In genomic region chr2:85595378-85596232, GRCh38 we compare ENCODE assay signal across 8 cellular contexts. TPM values are rescaled to one million over a fixed set of nuclear protein-coding genes. Genes with fewer than 3 reads are reported as not detected.
DNase-seq lines count a peak whose midpoint lies in the region; ATAC-seq and TF ChIP-seq lines count a peak whose summit lies in the region.

A gene with protein sequence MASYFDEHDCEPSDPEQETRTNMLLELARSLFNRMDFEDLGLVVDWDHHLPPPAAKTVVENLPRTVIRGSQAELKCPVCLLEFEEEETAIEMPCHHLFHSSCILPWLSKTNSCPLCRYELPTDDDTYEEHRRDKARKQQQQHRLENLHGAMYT (plus strand): TSS chr2:85595745. CDS start chr2:85595764, 19 bp downstream.

- no peak for TF ChIP-seq CTCF in left ventricle myocardium inferior (IDR thresholded peaks at IDR 0.05; ENCODE audit: borderline replicate concordance)
- no peak for TF ChIP-seq CTCF in progenitor cell of endocrine pancreas (IDR thresholded peaks at IDR 0.05; ENCODE audit: unreplicated experiment)

- peaks cover 33% of the 10 kb centered on the region for H3K4me1 Mint-ChIP-seq in T-helper 17 cell
- H3K4me1 Mint-ChIP-seq in progenitor cell of endocrine pancreas (ENCODE audit: low read depth), result peaks cover 17% of the 10 kb centered on the region

- TF ChIP-seq POLR2A in GM15510 (IDR thresholded peaks at IDR 0.05; ENCODE audit: borderline replicate concordance, extremely low read depth, insufficient read length), result peak; percentile 96

- H3K4me3 Mint-ChIP-seq in T-helper 17 cell, result peak within 1 kb of the TSS; percentile 100
- H3K4me3 Mint-ChIP-seq in progenitor cell of endocrine pancreas (ENCODE audit: low read depth), result peak within 1 kb of the TSS; percentile 98

- H3K27ac Mint-ChIP-seq in T-helper 17 cell (peak within 1 kb of the TSS; percentile 100), progenitor cell of endocrine pancreas (peak within 1 kb of the TSS; percentile 97)

- H3K9me3 ChIP-seq in T-helper 17 cell (ENCODE audit: control insufficient read depth, low read length, poor library complexity, severe bottlenecking), result no peaks in the 10 kb centered on the region
- H3K9me3 ChIP-seq in left ventricle myocardium inferior (replicated peaks), result no peaks in the 10 kb centered on the region

- peaks cover 32% of the 10 kb centered on the region for H3K36me3 ChIP-seq in left ventricle myocardium inferior

- H3K4me3 ChIP-seq in left ventricle myocardium inferior, result peak within 1 kb of the TSS; percentile 91

- H3K9me3 Mint-ChIP-seq in progenitor cell of endocrine pancreas (ENCODE audit: low read depth), result no peaks in the 10 kb centered on the region

- DNase-seq in NCI-H1694 treated with DMSO at 0.1 percent for 48 hours (lab: John Stamatoyannopoulos, UW) (peak; percentile 99), T-helper 17 cell (peak; percentile 75 to 84 (median 79)), amygdala (lab: John Stamatoyannopoulos, UW) (peak; percentile 67 to 100 (median 97)), left ventricle myocardium inferior (peak; percentile 93), progenitor cell of endocrine pancreas (ENCODE audit: low spot score, unreplicated experiment) (peak; percentile 77), ureter (ENCODE audit: low spot score) (peak; percentile 98)

- H3K27me3 Mint-ChIP-seq in T-helper 17 cell (no peaks in the 10 kb centered on the region), progenitor cell of endocrine pancreas (no peaks in the 10 kb centered on the region)

- intact Hi-C loops in left ventricle myocardium inferior (cut with micrococcal nuclease), result no loop called here

- peaks cover 57% of the 10 kb centered on the region for H3K4me1 ChIP-seq in left ventricle myocardium inferior

- H3K36me3 Mint-ChIP-seq in T-helper 17 cell (ENCODE audit: low read depth) (peaks cover 5% of the 10 kb centered on the region), progenitor cell of endocrine pancreas (ENCODE audit: insufficient read depth) (no peaks in the 10 kb centered on the region)

- ATAC-seq in HG02885 (IDR thresholded peaks at IDR 0.05; ENCODE audit: poor library complexity, unreplicated experiment) (peak; percentile 99), T-helper 17 cell (peak; percentile 99)

- peak within 1 kb of the TSS; percentile 93 for H3K27ac ChIP-seq in left ventricle myocardium inferior (replicated peaks)

- no peaks in the 10 kb centered on the region for H3K27me3 ChIP-seq in left ventricle myocardium inferior (ENCODE audit: low read depth)

RNA-seq across cellular contexts. Expression of the gene that starts here (rescaled TPM):
- total RNA-seq in T-helper 17 cell (10 to 100 TPM; 42.8 to 43.3 TPM), left ventricle myocardium inferior (89.2 TPM), progenitor cell of endocrine pancreas (82.3 and 85.7 TPM in 2 replicates), ureter (115 TPM)

Comparison
In these comparisons a context has a peak if more than half of its experiments do, and no peak if none do; other contexts are left out.
1. Peak in every context shown above with its lines: DNase-seq, ATAC-seq, H3K4me3 ChIP-seq and H3K27ac ChIP-seq.